Comparison of ENCODE assay signal across 13 cellular contexts in the genomic region with DNA sequence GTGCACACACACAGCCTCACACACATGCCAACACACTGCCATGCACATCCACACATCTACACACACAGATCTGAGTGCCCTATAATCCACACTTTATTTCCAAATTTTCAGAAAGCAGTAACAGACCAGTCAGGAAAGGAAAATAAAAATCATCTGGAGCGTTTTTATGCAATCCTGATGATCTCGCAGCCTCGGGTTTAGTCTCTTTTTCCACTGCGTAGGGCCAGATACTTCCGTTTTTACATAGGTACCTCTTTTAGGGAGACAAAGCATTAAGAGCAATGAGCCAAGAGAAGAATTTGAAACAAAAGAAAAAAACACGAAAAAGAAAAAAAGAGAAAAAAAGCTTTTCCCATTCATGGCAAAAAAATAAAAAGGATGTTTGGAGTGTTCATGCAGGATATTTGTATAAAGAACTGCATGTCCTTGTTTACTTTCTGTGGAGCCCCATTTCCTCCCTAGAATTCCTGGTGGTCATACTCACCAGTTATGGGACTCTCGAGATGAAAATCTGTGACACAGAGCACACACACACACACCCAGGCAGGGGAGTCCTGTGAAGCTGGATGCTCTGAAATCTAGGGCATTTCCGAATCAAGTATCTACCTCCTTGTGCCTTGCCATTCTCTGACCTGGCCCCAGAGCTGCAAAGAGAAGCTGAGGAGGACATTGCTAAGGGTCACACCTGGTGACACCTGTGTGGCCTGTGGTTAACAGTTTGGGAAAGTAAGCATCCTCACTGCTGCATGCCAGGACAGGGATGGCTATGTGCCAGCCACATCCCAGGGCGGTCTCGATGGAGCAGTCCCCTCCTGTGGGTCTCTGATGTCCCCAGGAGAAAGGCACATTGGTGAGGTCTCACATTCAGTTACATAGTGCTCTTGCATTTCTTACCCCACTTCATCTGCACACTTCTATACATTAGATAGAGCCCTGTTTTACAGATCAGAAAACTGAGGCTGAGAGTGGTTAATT.
DNase-seq lines count a peak whose midpoint lies in the region; ATAC-seq and TF ChIP-seq lines count a peak whose summit lies in the region.
"Had no signal": no experiment of that assay in that cellular context is flagged by ENCODE, and none has a peak within 500 bp of the region (broad histone marks: within the 10 kb centered on the region; RNA-seq: fewer than 3 reads in every experiment).

No MANE protein-coding gene starts in this region.

- H3K36me3 ChIP-seq in MG63, result no peaks in the 10 kb centered on the region
- H3K36me3 ChIP-seq in naive thymus-derived CD4-positive, alpha-beta T cell (ENCODE audit: control insufficient read depth in 2 of 3, insufficient read depth in 3 of 3, low read length in 3 of 3), result peaks cover 0 to 11% (median 0%) of the 10 kb centered on the region in 3 experiments

- peak overlapping the region in 8 of 10 donors; percentile 22 to 83 (median 48) for H3K4me3 Mint-ChIP-seq in naive thymus-derived CD4-positive, alpha-beta T cell
- H3K4me3 Mint-ChIP-seq: neural crest cell had no signal

- H3K36me3 Mint-ChIP-seq in naive thymus-derived CD4-positive, alpha-beta T cell, result peaks cover 8 to 50% (median 32%) of the 10 kb centered on the region in 5 donors

- no peak overlapping the region for H3K27ac ChIP-seq in naive thymus-derived CD4-positive, alpha-beta T cell (ENCODE audit: low read depth, low read length)
- H3K27ac ChIP-seq: 22Rv1, dorsolateral prefrontal cortex, SJCRH30 had no signal

- H3K4me3 ChIP-seq in MG63, result no peak overlapping the region
- H3K4me3 ChIP-seq in astrocyte of the spinal cord (ENCODE audit: low read depth, low read length), result no peak overlapping the region
- no peak overlapping the region for H3K4me3 ChIP-seq in naive thymus-derived CD4-positive, alpha-beta T cell (ENCODE audit: low read length)
- H3K4me3 ChIP-seq: dorsolateral prefrontal cortex, SJCRH30 had no signal

- H3K4me1 ChIP-seq in naive thymus-derived CD4-positive, alpha-beta T cell (ENCODE audit: control insufficient read depth in 2 of 2, insufficient read depth in 2 of 2, low read length in 2 of 2), result peaks cover 37 to 65% of the 10 kb centered on the region in 2 donors
- H3K4me1 ChIP-seq: SJCRH30 had no signal

- no peak for TF ChIP-seq CTCF in astrocyte of the spinal cord (IDR thresholded peaks at IDR 0.05; ENCODE audit: low read depth, low read length)

- H3K4me1 Mint-ChIP-seq in naive thymus-derived CD4-positive, alpha-beta T cell, result peaks cover 79 to 98% (median 93%) of the 10 kb centered on the region in 7 donors

- no peaks in the 10 kb centered on the region for H3K27me3 ChIP-seq in MG63
- no peaks in the 10 kb centered on the region for H3K27me3 ChIP-seq in naive thymus-derived CD4-positive, alpha-beta T cell (ENCODE audit: control insufficient read depth in 2 of 2, insufficient read depth in 2 of 2, low read length in 2 of 2)
- H3K27me3 ChIP-seq: SJCRH30 had no signal

- no peaks in the 10 kb centered on the region for H3K9me3 ChIP-seq in MG63
- H3K9me3 ChIP-seq in naive thymus-derived CD4-positive, alpha-beta T cell (ENCODE audit: control insufficient read depth in 2 of 3, low read length in 3 of 3), result no peaks in the 10 kb centered on the region
- H3K9me3 ChIP-seq: SJCRH30 had no signal

- peak overlapping the region in 6 of 9 donors; percentile 7 to 93 (median 57) for H3K27ac Mint-ChIP-seq in naive thymus-derived CD4-positive, alpha-beta T cell

- no peaks in the 10 kb centered on the region for H3K27me3 Mint-ChIP-seq in naive thymus-derived CD4-positive, alpha-beta T cell

- CTCF ChIA-PET in naive thymus-derived CD4-positive, alpha-beta T cell (lab: Charles Lee), result interaction anchor here (1.0 kb wide), 1 partner anchor 10 kb away, joined by 3 read pairs; no protein-coding TSS in a partner anchor

- no peak for ATAC-seq in naive thymus-derived CD4-positive, alpha-beta T cell
- ATAC-seq in HG03378 (IDR thresholded peaks at IDR 0.05; ENCODE audit: unreplicated experiment), result no peak
- ATAC-seq in HG02970 (IDR thresholded peaks at IDR 0.05; ENCODE audit: low FRiP score, unreplicated experiment), result no peak

- POLR2A ChIA-PET in naive thymus-derived CD4-positive, alpha-beta T cell (lab: Charles Lee), result interaction anchor here (0.6 to 1.3 kb wide), 3 partner anchors 10 to 60 kb away, joined by 3 to 4 read pairs (median 4); no protein-coding TSS in a partner anchor

- H3K9me3 Mint-ChIP-seq in naive thymus-derived CD4-positive, alpha-beta T cell, result no peaks in the 10 kb centered on the region
- H3K9me3 Mint-ChIP-seq: neural crest cell had no signal

- peak; percentile 11 for DNase-seq in DMS53 (lab: John Stamatoyannopoulos, UW)
- no peak for DNase-seq in DMS53 treated with DMSO at 0.1 percent for 48 hours (lab: John Stamatoyannopoulos, UW; ENCODE audit: unreplicated experiment)
- DNase-seq in MG63, result peak; percentile 23
- peak; percentile 52 for DNase-seq in astrocyte of the spinal cord (ENCODE audit: low read depth, low spot score)
- DNase-seq in naive thymus-derived CD4-positive, alpha-beta T cell, result no peak
- DNase-seq in central memory CD4-positive, alpha-beta T cell, result no peak
- DNase-seq: dorsolateral prefrontal cortex; SJCRH30; stimulated activated CD4-positive, alpha-beta T cell treated with anti-CD3 and anti-CD28 coated beads, Interleukin-2, amount 100 ng/mL, for 24 hours had no signal

- in situ Hi-C loops in astrocyte of the spinal cord (cut with HindIII; ENCODE audit: low sequenced_read_pairs), result no loop called here

- intact Hi-C loops in naive thymus-derived CD4-positive, alpha-beta T cell (cut with micrococcal nuclease), result no loop called here

Comparison
In these comparisons a context has a peak if more than half of its experiments do, and no peak if none do; other contexts are left out.
1. DNase-seq: peak in DMS53 (single experiment), MG63 (single experiment) and astrocyte of the spinal cord (single experiment); none in DMS53 treated with DMSO at 0.1 percent for 48 hours (single experiment), naive thymus-derived CD4-positive, alpha-beta T cell (0 of 9) and central memory CD4-positive, alpha-beta T cell (single experiment).